1 cellular context compared by ENCODE assay signal in the genomic region with DNA sequence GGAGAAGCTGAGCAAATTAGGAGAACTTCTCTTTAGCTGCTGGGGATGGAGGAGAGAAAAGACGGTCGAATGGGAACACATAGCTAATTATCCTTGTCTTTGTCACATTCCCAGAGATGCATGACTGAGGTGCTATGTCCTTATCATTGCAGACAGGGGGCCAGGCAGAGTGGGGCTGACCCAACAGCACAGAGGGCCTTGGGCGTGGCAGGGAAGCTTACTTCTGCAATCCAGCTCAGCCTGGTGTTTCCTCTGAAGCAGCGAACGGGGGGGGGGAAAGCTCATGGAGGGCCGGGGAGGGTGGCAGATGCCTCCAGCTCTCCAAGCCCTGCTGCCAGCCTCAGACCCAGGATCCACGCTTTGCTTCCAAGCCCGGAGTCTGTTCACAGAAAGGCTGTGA.
A peak's percentile ranks its signal among the peaks of the same experiment; 100 is the strongest.
TF ChIP-seq lines count a peak whose summit lies in the region.

No MANE protein-coding gene starts in this region.

TF ChIP-seq in K562, 482 proteins besides CTCF, POLR2A, EP300 and RAD21 (continued from another document):
- TF ChIP-seq, protein P1, sequence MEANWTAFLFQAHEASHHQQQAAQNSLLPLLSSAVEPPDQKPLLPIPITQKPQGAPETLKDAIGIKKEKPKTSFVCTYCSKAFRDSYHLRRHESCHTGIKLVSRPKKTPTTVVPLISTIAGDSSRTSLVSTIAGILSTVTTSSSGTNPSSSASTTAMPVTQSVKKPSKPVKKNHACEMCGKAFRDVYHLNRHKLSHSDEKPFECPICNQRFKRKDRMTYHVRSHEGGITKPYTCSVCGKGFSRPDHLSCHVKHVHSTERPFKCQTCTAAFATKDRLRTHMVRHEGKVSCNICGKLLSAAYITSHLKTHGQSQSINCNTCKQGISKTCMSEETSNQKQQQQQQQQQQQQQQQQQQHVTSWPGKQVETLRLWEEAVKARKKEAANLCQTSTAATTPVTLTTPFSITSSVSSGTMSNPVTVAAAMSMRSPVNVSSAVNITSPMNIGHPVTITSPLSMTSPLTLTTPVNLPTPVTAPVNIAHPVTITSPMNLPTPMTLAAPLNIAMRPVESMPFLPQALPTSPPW (CRISPR knock-in tag; IDR thresholded peaks at IDR 0.05): peak; percentile 70
- TF ChIP-seq NONO (IDR thresholded peaks at IDR 0.05; ENCODE audit: low read depth in 2 of 2, low read length in 1 of 2) (no peak), JUND (IDR thresholded peaks at IDR 0.05; ENCODE audit: borderline replicate concordance, low read depth, low read length) (0 out of 2 replicates have a peak, but pooled peaks have one; percentile 9), JUND (tag; IDR thresholded peaks at IDR 0.05; ENCODE audit: borderline replicate concordance, low read depth, low read length) (no peak), ZNF76 (CRISPR knock-in tag; IDR thresholded peaks at IDR 0.05; ENCODE audit: borderline replicate concordance) (no peak), ZNF507 (tag; conservative IDR thresholded peaks at IDR 0.05) (no peak), NFIX (CRISPR knock-in tag; IDR thresholded peaks at IDR 0.05; ENCODE audit: low read depth) (no peak), CEBPB (tag; IDR thresholded peaks at IDR 0.05) (no peak), SUPT5H (IDR thresholded peaks at IDR 0.05) (no peak), ELF2 (CRISPR knock-in tag; IDR thresholded peaks at IDR 0.05) (no peak), TAL1 (IDR thresholded peaks at IDR 0.05) (0 out of 2 replicates have a peak, but pooled peaks have one; percentile 17), KDM2B (CRISPR knock-in tag; IDR thresholded peaks at IDR 0.05) (no peak)
